Comparison of ENCODE assay signal across 1 cellular context in the genomic region with DNA sequence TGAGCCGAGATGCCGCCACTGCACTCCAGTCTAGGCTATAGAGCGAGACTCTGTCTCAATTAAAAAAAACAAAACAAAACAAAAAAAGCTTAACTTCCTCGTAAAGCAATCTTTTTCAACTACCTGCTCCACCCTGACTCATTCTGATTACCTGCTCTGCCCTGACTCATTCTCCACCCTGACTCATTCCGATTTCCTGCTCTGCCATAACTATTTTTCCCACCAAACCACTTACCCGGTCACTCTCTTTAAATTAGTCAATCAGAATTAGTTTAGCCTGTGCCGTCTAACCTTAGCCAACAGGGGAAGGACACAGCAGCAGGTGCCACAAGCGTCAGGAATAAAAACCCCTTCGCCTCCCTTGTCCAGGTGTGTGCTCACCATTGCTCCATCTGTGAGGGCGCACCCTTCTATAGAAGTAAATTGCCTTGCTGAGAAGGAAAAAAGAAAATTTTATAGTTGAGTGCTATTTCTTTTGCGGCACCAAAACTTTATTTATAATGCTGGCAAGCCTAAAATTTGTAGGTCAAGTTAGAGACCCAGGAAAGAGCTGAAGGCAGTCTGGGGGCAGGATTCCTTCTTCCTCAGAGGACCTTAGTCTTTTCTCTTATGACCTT.
A peak's percentile ranks its signal among the peaks of the same experiment; 100 is the strongest.
TF ChIP-seq lines count a peak whose summit lies in the region.

No MANE protein-coding gene starts in this region.

TF ChIP-seq in K562, 482 proteins besides CTCF, POLR2A, EP300 and RAD21 (continues in another document):
- no peak for TF ChIP-seq RAD51 (IDR thresholded peaks at IDR 0.05; ENCODE audit: borderline replicate concordance, low read depth)
- no peak for TF ChIP-seq HDAC2 (IDR thresholded peaks at IDR 0.05)
- no peak for TF ChIP-seq TARDBP (IDR thresholded peaks at IDR 0.05)
- TF ChIP-seq EWSR1 (IDR thresholded peaks at IDR 0.05; ENCODE audit: borderline replicate concordance, low read depth, partially characterized antibody) = no peak
- TF ChIP-seq XRCC3 (IDR thresholded peaks at IDR 0.05) = peak; percentile 76; the same call in 1 of the 2 replicates
- no peak for TF ChIP-seq HMBOX1 (IDR thresholded peaks at IDR 0.05)
- no peak for TF ChIP-seq HMGXB4 (CRISPR knock-in tag; IDR thresholded peaks at IDR 0.05)
- TF ChIP-seq CREB3L1 (IDR thresholded peaks at IDR 0.05; ENCODE audit: borderline replicate concordance, low read depth) = no peak
- TF ChIP-seq FUS (optimal IDR thresholded peaks at IDR 0.05; ENCODE audit: low read depth, low read length) = no peak
- peak in 1 of 2 experiments; percentile 17; a peak in 1 of 4 replicates for TF ChIP-seq TRIM24 (IDR thresholded peaks at IDR 0.05)
- no peak for TF ChIP-seq ZNF165 (CRISPR knock-in tag; IDR thresholded peaks at IDR 0.05; ENCODE audit: borderline replicate concordance)
- TF ChIP-seq SMARCA4 (IDR thresholded peaks at IDR 0.05) = no peak
- no peak for TF ChIP-seq FOXA3 (CRISPR knock-in tag; conservative IDR thresholded peaks at IDR 0.05 in 1 of 2, IDR thresholded peaks at IDR 0.05 in 1 of 2)
- TF ChIP-seq NUFIP1 (IDR thresholded peaks at IDR 0.05; ENCODE audit: partially characterized antibody) = no peak
- TF ChIP-seq, protein P1, sequence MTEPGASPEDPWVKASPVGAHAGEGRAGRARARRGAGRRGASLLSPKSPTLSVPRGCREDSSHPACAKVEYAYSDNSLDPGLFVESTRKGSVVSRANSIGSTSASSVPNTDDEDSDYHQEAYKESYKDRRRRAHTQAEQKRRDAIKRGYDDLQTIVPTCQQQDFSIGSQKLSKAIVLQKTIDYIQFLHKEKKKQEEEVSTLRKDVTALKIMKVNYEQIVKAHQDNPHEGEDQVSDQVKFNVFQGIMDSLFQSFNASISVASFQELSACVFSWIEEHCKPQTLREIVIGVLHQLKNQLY (CRISPR knock-in tag; conservative IDR thresholded peaks at IDR 0.05) = no peak
- no peak for TF ChIP-seq ZSCAN29 (IDR thresholded peaks at IDR 0.05)
- TF ChIP-seq COPS2 (conservative IDR thresholded peaks at IDR 0.05) = no peak
- TF ChIP-seq ZKSCAN8 (CRISPR knock-in tag; IDR thresholded peaks at IDR 0.05) = no peak
- no peak for TF ChIP-seq NR2C1 (IDR thresholded peaks at IDR 0.05)
- no peak for TF ChIP-seq NR2C1 (tag; IDR thresholded peaks at IDR 0.05)
- TF ChIP-seq HOXB6 (CRISPR knock-in tag; IDR thresholded peaks at IDR 0.05; ENCODE audit: borderline replicate concordance) = no peak
- TF ChIP-seq ZFP91 (CRISPR knock-in tag; IDR thresholded peaks at IDR 0.05) = no peak
- TF ChIP-seq POLR2AphosphoS2 (IDR thresholded peaks at IDR 0.05; ENCODE audit: low read length) = no peak
- no peak for TF ChIP-seq ZNF77 (CRISPR knock-in tag; IDR thresholded peaks at IDR 0.05)
- no peak for TF ChIP-seq TOE1 (IDR thresholded peaks at IDR 0.05; ENCODE audit: borderline replicate concordance)
- no peak for TF ChIP-seq TOE1 (CRISPR knock-in tag; IDR thresholded peaks at IDR 0.05; ENCODE audit: borderline replicate concordance, low read depth)
- peak; percentile 66; the same call in 1 of the 2 replicates for TF ChIP-seq CBX5 (IDR thresholded peaks at IDR 0.05; ENCODE audit: borderline replicate concordance, low read depth)
- TF ChIP-seq ZBTB1 (CRISPR knock-in tag; IDR thresholded peaks at IDR 0.05; ENCODE audit: borderline replicate concordance, low read depth) = no peak
- TF ChIP-seq, protein P2, sequence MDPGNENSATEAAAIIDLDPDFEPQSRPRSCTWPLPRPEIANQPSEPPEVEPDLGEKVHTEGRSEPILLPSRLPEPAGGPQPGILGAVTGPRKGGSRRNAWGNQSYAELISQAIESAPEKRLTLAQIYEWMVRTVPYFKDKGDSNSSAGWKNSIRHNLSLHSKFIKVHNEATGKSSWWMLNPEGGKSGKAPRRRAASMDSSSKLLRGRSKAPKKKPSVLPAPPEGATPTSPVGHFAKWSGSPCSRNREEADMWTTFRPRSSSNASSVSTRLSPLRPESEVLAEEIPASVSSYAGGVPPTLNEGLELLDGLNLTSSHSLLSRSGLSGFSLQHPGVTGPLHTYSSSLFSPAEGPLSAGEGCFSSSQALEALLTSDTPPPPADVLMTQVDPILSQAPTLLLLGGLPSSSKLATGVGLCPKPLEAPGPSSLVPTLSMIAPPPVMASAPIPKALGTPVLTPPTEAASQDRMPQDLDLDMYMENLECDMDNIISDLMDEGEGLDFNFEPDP (CRISPR knock-in tag; IDR thresholded peaks at IDR 0.05) = no peak
- TF ChIP-seq IFI16 (CRISPR knock-in tag; IDR thresholded peaks at IDR 0.05) = no peak
- no peak for TF ChIP-seq NR2C2 (CRISPR knock-in tag; IDR thresholded peaks at IDR 0.05)
- no peak for TF ChIP-seq NR2C2 (tag; IDR thresholded peaks at IDR 0.05)
- TF ChIP-seq MBD2 (IDR thresholded peaks at IDR 0.05; ENCODE audit: borderline replicate concordance, low read depth) = no peak
- no peak for TF ChIP-seq ZFP30 (CRISPR knock-in tag; IDR thresholded peaks at IDR 0.05; ENCODE audit: borderline replicate concordance)
- TF ChIP-seq, protein P3, sequence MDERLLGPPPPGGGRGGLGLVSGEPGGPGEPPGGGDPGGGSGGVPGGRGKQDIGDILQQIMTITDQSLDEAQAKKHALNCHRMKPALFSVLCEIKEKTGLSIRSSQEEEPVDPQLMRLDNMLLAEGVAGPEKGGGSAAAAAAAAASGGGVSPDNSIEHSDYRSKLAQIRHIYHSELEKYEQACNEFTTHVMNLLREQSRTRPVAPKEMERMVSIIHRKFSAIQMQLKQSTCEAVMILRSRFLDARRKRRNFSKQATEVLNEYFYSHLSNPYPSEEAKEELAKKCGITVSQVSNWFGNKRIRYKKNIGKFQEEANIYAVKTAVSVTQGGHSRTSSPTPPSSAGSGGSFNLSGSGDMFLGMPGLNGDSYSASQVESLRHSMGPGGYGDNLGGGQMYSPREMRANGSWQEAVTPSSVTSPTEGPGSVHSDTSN (CRISPR knock-in tag; IDR thresholded peaks at IDR 0.05; ENCODE audit: low read depth) = no peak
- TF ChIP-seq, protein P3 (tag; conservative IDR thresholded peaks at IDR 0.05; ENCODE audit: low read depth) = no peak
- TF ChIP-seq, protein P4, sequence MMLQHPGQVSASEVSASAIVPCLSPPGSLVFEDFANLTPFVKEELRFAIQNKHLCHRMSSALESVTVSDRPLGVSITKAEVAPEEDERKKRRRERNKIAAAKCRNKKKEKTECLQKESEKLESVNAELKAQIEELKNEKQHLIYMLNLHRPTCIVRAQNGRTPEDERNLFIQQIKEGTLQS (IDR thresholded peaks at IDR 0.05) = no peak
- TF ChIP-seq, protein P4 (CRISPR knock-in tag; conservative IDR thresholded peaks at IDR 0.05) = no peak
- TF ChIP-seq, protein P5, sequence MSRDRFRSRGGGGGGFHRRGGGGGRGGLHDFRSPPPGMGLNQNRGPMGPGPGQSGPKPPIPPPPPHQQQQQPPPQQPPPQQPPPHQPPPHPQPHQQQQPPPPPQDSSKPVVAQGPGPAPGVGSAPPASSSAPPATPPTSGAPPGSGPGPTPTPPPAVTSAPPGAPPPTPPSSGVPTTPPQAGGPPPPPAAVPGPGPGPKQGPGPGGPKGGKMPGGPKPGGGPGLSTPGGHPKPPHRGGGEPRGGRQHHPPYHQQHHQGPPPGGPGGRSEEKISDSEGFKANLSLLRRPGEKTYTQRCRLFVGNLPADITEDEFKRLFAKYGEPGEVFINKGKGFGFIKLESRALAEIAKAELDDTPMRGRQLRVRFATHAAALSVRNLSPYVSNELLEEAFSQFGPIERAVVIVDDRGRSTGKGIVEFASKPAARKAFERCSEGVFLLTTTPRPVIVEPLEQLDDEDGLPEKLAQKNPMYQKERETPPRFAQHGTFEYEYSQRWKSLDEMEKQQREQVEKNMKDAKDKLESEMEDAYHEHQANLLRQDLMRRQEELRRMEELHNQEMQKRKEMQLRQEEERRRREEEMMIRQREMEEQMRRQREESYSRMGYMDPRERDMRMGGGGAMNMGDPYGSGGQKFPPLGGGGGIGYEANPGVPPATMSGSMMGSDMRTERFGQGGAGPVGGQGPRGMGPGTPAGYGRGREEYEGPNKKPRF (IDR thresholded peaks at IDR 0.05; ENCODE audit: low read depth, low read length) = no peak
- no peak for TF ChIP-seq ZFPM2 (CRISPR knock-in tag; IDR thresholded peaks at IDR 0.05)
- TF ChIP-seq ARID2 (IDR thresholded peaks at IDR 0.05) = no peak
- TF ChIP-seq, protein P6, sequence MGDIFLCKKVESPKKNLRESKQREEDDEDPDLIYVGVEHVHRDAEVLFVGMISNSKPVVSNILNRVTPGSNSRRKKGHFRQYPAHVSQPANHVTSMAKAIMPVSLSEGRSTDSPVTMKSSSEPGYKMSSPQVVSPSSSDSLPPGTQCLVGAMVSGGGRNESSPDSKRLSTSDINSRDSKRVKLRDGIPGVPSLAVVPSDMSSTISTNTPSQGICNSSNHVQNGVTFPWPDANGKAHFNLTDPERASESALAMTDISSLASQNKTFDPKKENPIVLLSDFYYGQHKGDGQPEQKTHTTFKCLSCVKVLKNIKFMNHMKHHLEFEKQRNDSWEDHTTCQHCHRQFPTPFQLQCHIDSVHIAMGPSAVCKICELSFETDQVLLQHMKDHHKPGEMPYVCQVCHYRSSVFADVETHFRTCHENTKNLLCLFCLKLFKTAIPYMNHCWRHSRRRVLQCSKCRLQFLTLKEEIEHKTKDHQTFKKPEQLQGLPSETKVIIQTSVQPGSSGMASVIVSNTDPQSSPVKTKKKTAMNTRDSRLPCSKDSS (IDR thresholded peaks at IDR 0.05; ENCODE audit: low read depth, partially characterized antibody) = peak; percentile 97
- TF ChIP-seq CBX3 (IDR thresholded peaks at IDR 0.05; ENCODE audit: borderline replicate concordance in 1 of 2, low read length in 2 of 2) = peak in 1 of 2 experiments; percentile 83; a peak in 2 of 3 replicates
- no peak for TF ChIP-seq ZNF224 (CRISPR knock-in tag; IDR thresholded peaks at IDR 0.05)
- no peak for TF ChIP-seq EGR1 (conservative IDR thresholded peaks at IDR 0.05)
- no peak for TF ChIP-seq RBM22 (IDR thresholded peaks at IDR 0.05; ENCODE audit: low read depth, low read length, poor library complexity, severe bottlenecking)
- no peak for TF ChIP-seq HOMEZ (CRISPR knock-in tag; IDR thresholded peaks at IDR 0.05)
- TF ChIP-seq NEUROD1 (IDR thresholded peaks at IDR 0.05; ENCODE audit: borderline replicate concordance, low read depth, low read length, partially characterized antibody) = no peak
